1 cellular context compared by ENCODE assay signal in the genomic region with DNA sequence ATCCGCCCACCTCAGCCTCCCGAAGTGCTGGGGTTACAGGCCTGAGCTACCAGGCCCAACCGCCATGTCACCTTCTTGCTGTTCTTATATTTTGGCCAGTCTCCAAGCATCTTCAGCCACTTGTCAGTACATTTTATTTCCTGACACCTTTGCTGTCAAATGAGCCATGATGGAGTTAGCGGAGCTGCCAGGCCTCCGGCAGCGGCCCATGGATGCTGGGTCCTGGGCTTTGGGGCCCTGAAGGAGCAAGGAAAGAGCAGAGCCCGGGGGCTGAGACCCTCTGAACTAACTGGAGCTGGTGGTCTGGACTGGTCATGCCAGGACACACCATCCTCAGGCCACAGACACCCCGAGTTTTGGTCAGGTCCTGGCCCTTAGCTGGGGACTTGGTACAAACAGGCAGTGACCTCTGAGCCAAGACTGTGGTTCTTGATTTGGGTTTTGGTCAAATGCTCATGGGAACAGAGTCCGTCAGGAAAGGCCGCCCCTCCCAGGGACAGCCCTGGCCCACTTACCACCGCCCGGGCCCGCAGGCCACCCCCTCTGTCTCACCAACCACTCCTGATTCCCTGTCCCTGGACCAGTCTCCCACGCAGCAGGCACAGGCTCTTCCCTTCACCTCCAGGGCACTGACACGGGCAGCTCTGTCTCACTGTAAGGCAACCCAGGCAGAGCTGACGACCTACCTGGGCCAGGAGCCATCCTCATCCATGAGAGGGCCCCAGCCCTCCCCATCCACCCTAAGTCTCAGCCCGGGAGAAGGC.
TF ChIP-seq lines count a peak whose summit lies in the region.

No MANE protein-coding gene starts in this region.

TF ChIP-seq in GM12878, 131 proteins besides CTCF, POLR2A, EP300 and RAD21 (continued from another document):
- TF ChIP-seq, protein P1, sequence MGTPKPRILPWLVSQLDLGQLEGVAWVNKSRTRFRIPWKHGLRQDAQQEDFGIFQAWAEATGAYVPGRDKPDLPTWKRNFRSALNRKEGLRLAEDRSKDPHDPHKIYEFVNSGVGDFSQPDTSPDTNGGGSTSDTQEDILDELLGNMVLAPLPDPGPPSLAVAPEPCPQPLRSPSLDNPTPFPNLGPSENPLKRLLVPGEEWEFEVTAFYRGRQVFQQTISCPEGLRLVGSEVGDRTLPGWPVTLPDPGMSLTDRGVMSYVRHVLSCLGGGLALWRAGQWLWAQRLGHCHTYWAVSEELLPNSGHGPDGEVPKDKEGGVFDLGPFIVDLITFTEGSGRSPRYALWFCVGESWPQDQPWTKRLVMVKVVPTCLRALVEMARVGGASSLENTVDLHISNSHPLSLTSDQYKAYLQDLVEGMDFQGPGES (IDR thresholded peaks at IDR 0.05) = no peak
